19 cellular contexts compared by ENCODE assay signal in the genomic region with DNA sequence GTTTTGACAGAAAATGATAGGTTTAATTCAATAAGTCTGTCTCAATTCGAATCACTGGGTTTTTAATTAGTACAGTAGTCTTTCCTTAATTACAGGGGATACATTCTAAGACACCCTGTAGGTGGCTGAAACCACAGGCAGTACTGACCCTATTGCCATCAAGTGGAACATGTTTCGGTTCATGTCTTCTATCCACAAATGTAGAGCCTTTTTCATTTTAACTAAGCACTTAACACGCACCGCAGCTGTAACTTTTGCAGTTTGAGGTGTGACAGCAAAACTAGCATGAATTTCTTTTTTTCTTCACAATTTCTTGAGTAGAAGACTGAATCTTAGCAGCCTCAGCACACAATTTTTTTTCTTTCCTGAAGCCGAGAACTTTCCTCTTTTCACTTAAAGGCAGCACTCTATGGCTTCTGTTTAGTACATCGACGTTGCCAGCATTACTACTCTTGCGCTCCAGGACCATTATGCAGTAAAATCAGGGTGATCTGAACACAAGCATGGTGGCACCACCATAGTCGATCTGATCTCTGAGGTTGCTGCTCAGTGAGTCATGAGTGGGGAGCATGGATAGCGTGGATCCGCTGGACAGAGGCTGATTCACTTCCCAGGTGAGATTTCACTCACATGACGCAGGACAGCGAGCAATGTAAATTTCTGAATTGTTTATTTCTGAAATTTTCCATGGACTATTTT.
DNase-seq lines count a peak whose midpoint lies in the region; ATAC-seq, FAIRE-seq and TF ChIP-seq lines count a peak whose summit lies in the region.
"Had no signal": no experiment of that assay in that cellular context is flagged by ENCODE, and none has a peak within 500 bp of the region (broad histone marks: within the 10 kb centered on the region; RNA-seq: fewer than 3 reads in every experiment).

No MANE protein-coding gene starts in this region.

- 92% methylated on average over 13 of the region's 13 CpGs; no CpG with 5 or more reads in 1 of the 2 experiments for WGBS in H1 (ENCODE audit: extremely low coverage in 1 of 2, insufficient coverage in 1 of 2, insufficient read length in 1 of 2, insufficient replicate concordance in 2 of 2, low coverage in 1 of 2, low lambda C conversion rate in 2 of 2, missing lambda C conversion rate in 1 of 2), 2 experiments

- H3K79me1 ChIP-seq in H1 (ENCODE audit: low read depth, low read length): no peaks in the 10 kb centered on the region

- H3K23me2 ChIP-seq in H1 (ENCODE audit: low read depth, low read length): no peaks in the 10 kb centered on the region

- ATAC-seq in GM18870 (IDR thresholded peaks at IDR 0.05; ENCODE audit: unreplicated experiment) (peak; percentile 50), GM21723 (IDR thresholded peaks at IDR 0.05; ENCODE audit: unreplicated experiment) (peak; percentile 87), HG03571 (IDR thresholded peaks at IDR 0.05; ENCODE audit: unreplicated experiment) (peak; percentile 63)
- ATAC-seq: Right ventricle myocardium inferior had no signal

- no peak for TF ChIP-seq POLR2A in H1 (IDR thresholded peaks at IDR 0.05; ENCODE audit: control extremely low read depth in 1 of 2, low read depth in 2 of 2, low read length in 2 of 2)

- POLR2A ChIA-PET in H1 (lab: Charles Lee; ENCODE audit: partially characterized antibody): no interaction called here

- CTCF ChIA-PET in H1 (lab: Charles Lee; ENCODE audit: partially characterized antibody): interaction anchor here (1.4 kb wide), 1 partner anchor 51 kb away, joined by 4 read pairs; no protein-coding TSS in a partner anchor

- H2AFZ ChIP-seq in H1 (ENCODE audit: low read length): no peak overlapping the region

- H3K4me2 ChIP-seq in H1 (ENCODE audit: insufficient read depth in 1 of 2, low read depth in 2 of 2, low read length in 2 of 2): no peak overlapping the region
- H3K4me2 ChIP-seq: BLaER1 had no signal

- H3K56ac ChIP-seq in H1 (replicated peaks; ENCODE audit: insufficient read length, low read depth, low read length): no peak overlapping the region

- H3K79me2 ChIP-seq in H1 (ENCODE audit: control insufficient read depth in 1 of 2, insufficient read depth in 2 of 2, low read length in 2 of 2): no peaks in the 10 kb centered on the region

- no peak overlapping the region for H3K4me3 ChIP-seq in H1 (ENCODE audit: extremely low read depth in 1 of 4, insufficient read depth in 2 of 4, low read depth in 3 of 4, low read length in 4 of 4)
- H3K4me3 ChIP-seq: BLaER1, spleen, thyroid gland had no signal

- no peak for TF ChIP-seq CTCF in H1 (IDR thresholded peaks at IDR 0.05; ENCODE audit: control extremely low read depth in 1 of 3, insufficient read depth in 1 of 3, low read depth in 1 of 3, low read length in 3 of 3)

- H3K27ac ChIP-seq in H1 (ENCODE audit: low read depth, low read length): no peak overlapping the region
- H3K27ac ChIP-seq: BLaER1, thyroid gland had no signal

- no peak overlapping the region for H2BK12ac ChIP-seq in H1 (ENCODE audit: low read depth, low read length)

- no peak for TF ChIP-seq RAD21 in H1 (IDR thresholded peaks at IDR 0.05 in 1 of 2, conservative IDR thresholded peaks at IDR 0.05 in 1 of 2; ENCODE audit: low read depth in 2 of 2, low read length in 2 of 2)

- TF ChIP-seq EP300 in H1 (IDR thresholded peaks at IDR 0.05; ENCODE audit: borderline replicate concordance in 1 of 2, low read depth in 2 of 2, low read length in 2 of 2): no peak

- H4K91ac ChIP-seq in H1 (replicated peaks; ENCODE audit: insufficient read length, low read length): no peak overlapping the region

- H2BK20ac ChIP-seq in H1 (ENCODE audit: low read length): no peak overlapping the region

- H3K23ac ChIP-seq in H1 (ENCODE audit: insufficient read length): no peak overlapping the region

- no peak overlapping the region; the same call in 1 of the 2 replicates for H2AK5ac ChIP-seq in H1 (ENCODE audit: low read depth, low read length)

- no peaks in the 10 kb centered on the region for H4K20me1 ChIP-seq in H1 (replicated peaks in 1 of 2; ENCODE audit: control insufficient read depth in 1 of 2, insufficient read depth in 2 of 2, low read length in 2 of 2)
- H4K20me1 ChIP-seq: BLaER1 had no signal

- no peak for FAIRE-seq in H1 (lab: Jason Lieb, UNC)
- FAIRE-seq: keratinocyte had no signal

- peaks cover 0 to 4% (median 0%) of the 10 kb centered on the region in 4 experiments; a peak in 2 of 7 replicates for H3K4me1 ChIP-seq in H1 (replicated peaks in 1 of 4; ENCODE audit: control insufficient read depth in 3 of 4, insufficient read depth in 4 of 4, low read length in 3 of 4)

- H4K5ac ChIP-seq in H1 (ENCODE audit: insufficient read length, low read depth, low read length): no peak overlapping the region

- H3K36me3 ChIP-seq in H1 (ENCODE audit: control insufficient read depth in 2 of 4, insufficient read depth in 4 of 4, low read length in 3 of 4): no peaks in the 10 kb centered on the region
- H3K36me3 ChIP-seq: BLaER1, spleen, thyroid gland had no signal

- no peak overlapping the region for H4K8ac ChIP-seq in H1 (ENCODE audit: extremely low read depth, insufficient read depth, low read length)

- no peak for DNase-seq in H1 (ENCODE audit: low read depth in 1 of 2, low spot score in 2 of 2)
- DNase-seq in DMS114 treated with DMSO at 0.1 percent for 48 hours (lab: John Stamatoyannopoulos, UW; ENCODE audit: unreplicated experiment): no peak
- DNase-seq in glomerular visceral epithelial cell (ENCODE audit: extremely low spot score): no peak
- no peak for DNase-seq in NCI-H1048 (lab: John Stamatoyannopoulos, UW)
- DNase-seq: activated CD8-positive, alpha-beta memory T cell treated with anti-CD3 and anti-CD28 coated beads for 24 hours; activated naive CD4-positive, alpha-beta T cell; DMS153; H7; mesenchymal stem cell; NCI-H2029; spleen; T-helper 1 cell; thyroid gland had no signal

- no peak overlapping the region for H3K14ac ChIP-seq in H1 (ENCODE audit: insufficient read length)

- H2BK15ac ChIP-seq in H1 (ENCODE audit: low read length): no peak overlapping the region

- no peaks in the 10 kb centered on the region for H3K27me3 ChIP-seq in H1 (replicated peaks in 1 of 4; ENCODE audit: control insufficient read depth in 3 of 4, extremely low read depth in 1 of 4, insufficient read depth in 3 of 4, low read length in 3 of 4)
- H3K27me3 ChIP-seq: BLaER1, spleen, thyroid gland had no signal

- peak overlapping the region; percentile 55 for H2BK120ac ChIP-seq in H1 (replicated peaks; ENCODE audit: low read depth, low read length)

- H2BK5ac ChIP-seq in H1 (ENCODE audit: low read depth, low read length): no peak overlapping the region

- no peak overlapping the region for H3K9ac ChIP-seq in H1 (replicated peaks in 1 of 4; ENCODE audit: extremely low read depth in 1 of 4, low read depth in 3 of 4, low read length in 3 of 4)
- H3K9ac ChIP-seq: BLaER1 had no signal

- H3K4ac ChIP-seq in H1 (replicated peaks; ENCODE audit: insufficient read length, low read depth, low read length): no peak overlapping the region

- H3K18ac ChIP-seq in H1 (ENCODE audit: extremely low read depth, low read length): no peak overlapping the region

- H3K9me3 ChIP-seq in H1 (ENCODE audit: insufficient read depth in 2 of 2, low read depth in 1 of 2, low read length in 1 of 2): no peaks in the 10 kb centered on the region
- H3K9me3 ChIP-seq: BLaER1, spleen, thyroid gland had no signal

TF ChIP-seq in H1, 55 proteins besides CTCF, POLR2A, EP300 and RAD21:
- TF ChIP-seq CBX8 (IDR thresholded peaks at IDR 0.05; ENCODE audit: borderline replicate concordance, low read depth, low read length) (no peak), CBX5 (IDR thresholded peaks at IDR 0.05; ENCODE audit: low read depth, low read length) (no peak), JUND (IDR thresholded peaks at IDR 0.05; ENCODE audit: low read length) (no peak), RFX5 (IDR thresholded peaks at IDR 0.05; ENCODE audit: borderline replicate concordance, low read depth, low read length) (no peak), BCL11A (IDR thresholded peaks at IDR 0.05; ENCODE audit: low read depth in 2 of 2, low read length in 2 of 2) (no peak), PHF8 (conservative IDR thresholded peaks at IDR 0.05; ENCODE audit: low read depth, low read length) (no peak), CHD2 (IDR thresholded peaks at IDR 0.05; ENCODE audit: low read length) (no peak), EGR1 (IDR thresholded peaks at IDR 0.05; ENCODE audit: borderline replicate concordance, low read depth, low read length) (no peak), TAF7 (optimal IDR thresholded peaks at IDR 0.05; ENCODE audit: borderline replicate concordance, low read depth, low read length) (no peak), BACH1 (IDR thresholded peaks at IDR 0.05; ENCODE audit: low read length) (no peak), RBBP5 (IDR thresholded peaks at IDR 0.05; ENCODE audit: borderline replicate concordance, low read depth, low read length) (no peak), SIN3A (conservative IDR thresholded peaks at IDR 0.05 in 1 of 2, IDR thresholded peaks at IDR 0.05 in 1 of 2; ENCODE audit: low read depth in 1 of 2, low read length in 2 of 2) (no peak), SP1 (IDR thresholded peaks at IDR 0.05; ENCODE audit: low read depth, low read length) (no peak), KDM1A (IDR thresholded peaks at IDR 0.05; ENCODE audit: borderline replicate concordance, low read length) (no peak), KDM4A (IDR thresholded peaks at IDR 0.05; ENCODE audit: low read depth, low read length, severe bottlenecking) (no peak), SRF (IDR thresholded peaks at IDR 0.05; ENCODE audit: low read depth, low read length) (no peak)
- TF ChIP-seq, protein P1, sequence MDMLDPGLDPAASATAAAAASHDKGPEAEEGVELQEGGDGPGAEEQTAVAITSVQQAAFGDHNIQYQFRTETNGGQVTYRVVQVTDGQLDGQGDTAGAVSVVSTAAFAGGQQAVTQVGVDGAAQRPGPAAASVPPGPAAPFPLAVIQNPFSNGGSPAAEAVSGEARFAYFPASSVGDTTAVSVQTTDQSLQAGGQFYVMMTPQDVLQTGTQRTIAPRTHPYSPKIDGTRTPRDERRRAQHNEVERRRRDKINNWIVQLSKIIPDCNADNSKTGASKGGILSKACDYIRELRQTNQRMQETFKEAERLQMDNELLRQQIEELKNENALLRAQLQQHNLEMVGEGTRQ (IDR thresholded peaks at IDR 0.05; ENCODE audit: low read length): no peak
